In genomic region chr11:92510591-92510990, GRCh38 we compare ENCODE assay signal across 23 cellular contexts.
DNase-seq lines count a peak whose midpoint lies in the region; FAIRE-seq and TF ChIP-seq lines count a peak whose summit lies in the region.
"Had no signal": no experiment of that assay in that cellular context is flagged by ENCODE, and none has a peak within 500 bp of the region (broad histone marks: within the 10 kb centered on the region; RNA-seq: fewer than 3 reads in every experiment).

No MANE protein-coding gene starts in this region.

- H4K5ac ChIP-seq in H1 (ENCODE audit: insufficient read length, low read depth, low read length) = no peak overlapping the region

- TF ChIP-seq POLR2A in H1 (IDR thresholded peaks at IDR 0.05; ENCODE audit: control extremely low read depth in 1 of 2, low read depth in 2 of 2, low read length in 2 of 2) (no peak), esophagus muscularis mucosa (IDR thresholded peaks at IDR 0.05; ENCODE audit: low read depth) (no peak)

- no peak overlapping the region for H2AFZ ChIP-seq in H1 (ENCODE audit: low read length)
- H2AFZ ChIP-seq: GM23248 had no signal

- H3K27ac ChIP-seq in HUES6 (ENCODE audit: low read depth, low read length) (0 out of 2 replicates have a peak overlapping the region, but pooled peaks have one; percentile 73), H1 (ENCODE audit: low read depth, low read length) (no peak overlapping the region), esophagus muscularis mucosa (replicated peaks in 1 of 4) (no peak overlapping the region)
- H3K27ac ChIP-seq: GM23248 had no signal

- H2BK12ac ChIP-seq in H1 (ENCODE audit: low read depth, low read length) = no peak overlapping the region; the same call in 1 of the 2 replicates

- H4K8ac ChIP-seq in H1 (ENCODE audit: extremely low read depth, insufficient read depth, low read length) = no peak overlapping the region

- H3K36me3 ChIP-seq in HUES6 (ENCODE audit: control insufficient read depth, insufficient read depth, low read length) (no peaks in the 10 kb centered on the region), H1 (ENCODE audit: control insufficient read depth in 2 of 4, insufficient read depth in 4 of 4, low read length in 3 of 4) (no peaks in the 10 kb centered on the region), esophagus muscularis mucosa (no peaks in the 10 kb centered on the region)
- H3K36me3 ChIP-seq: BE2C had no signal

- no peak overlapping the region for H3K14ac ChIP-seq in H1 (ENCODE audit: insufficient read length)

- POLR2A ChIA-PET in H1 (lab: Charles Lee; ENCODE audit: partially characterized antibody) = interaction anchor here (0.7 to 1.7 kb wide), 2 partner anchors 109 to 350 kb away, joined by 3 to 4 read pairs; no protein-coding TSS in a partner anchor

- no peak overlapping the region for H3K4me3 ChIP-seq in HUES6 (ENCODE audit: low read depth, low read length)
- no peak overlapping the region for H3K4me3 ChIP-seq in H1 (ENCODE audit: extremely low read depth in 1 of 4, insufficient read depth in 2 of 4, low read depth in 3 of 4, low read length in 4 of 4)
- no peak overlapping the region for H3K4me3 ChIP-seq in esophagus muscularis mucosa
- H3K4me3 ChIP-seq: GM23248 had no signal

- H3K4me2 ChIP-seq in H1 (ENCODE audit: insufficient read depth in 1 of 2, low read depth in 2 of 2, low read length in 2 of 2) = no peak overlapping the region; a peak in 1 of 4 replicates

- FAIRE-seq in H1 (lab: Jason Lieb, UNC) = no peak
- FAIRE-seq: G401.6, GM12891, GM19239, HTR-8/SVneo had no signal

- no peak for TF ChIP-seq RAD21 in H1 (IDR thresholded peaks at IDR 0.05 in 1 of 2, conservative IDR thresholded peaks at IDR 0.05 in 1 of 2; ENCODE audit: low read depth in 2 of 2, low read length in 2 of 2)

- no peaks in the 10 kb centered on the region for H3K27me3 ChIP-seq in HUES6 (ENCODE audit: control insufficient read depth, insufficient read depth, low read length)
- H3K27me3 ChIP-seq in H1 (replicated peaks in 1 of 4; ENCODE audit: control insufficient read depth in 3 of 4, extremely low read depth in 1 of 4, insufficient read depth in 3 of 4, low read length in 3 of 4) = no peaks in the 10 kb centered on the region
- H3K27me3 ChIP-seq in esophagus muscularis mucosa = no peaks in the 10 kb centered on the region
- H3K27me3 ChIP-seq: BE2C had no signal

- no peak overlapping the region for H3K23ac ChIP-seq in H1 (ENCODE audit: insufficient read length)

- CTCF ChIA-PET in H1 (lab: Charles Lee; ENCODE audit: partially characterized antibody) = interaction anchor here (0.6 to 1.6 kb wide), 4 partner anchors 77 to 116 kb away, joined by 3 to 4 read pairs (median 4); no protein-coding TSS in a partner anchor

- no peaks in the 10 kb centered on the region for H3K79me1 ChIP-seq in H1 (ENCODE audit: low read depth, low read length)

- H3K9ac ChIP-seq in HUES6 (ENCODE audit: low read length) (no peak overlapping the region), H1 (replicated peaks in 1 of 4; ENCODE audit: extremely low read depth in 1 of 4, low read depth in 3 of 4, low read length in 3 of 4) (no peak overlapping the region)
- H3K9ac ChIP-seq: GM23248 had no signal

- DNase-seq in ELF-1 (ENCODE audit: low read depth, low spot score) (peak; percentile 73), H1 (ENCODE audit: low read depth in 1 of 2, low spot score in 2 of 2) (no peak), retina (peak; percentile 76), esophagus muscularis mucosa (ENCODE audit: extremely low spot score) (no peak), amniotic stem cell (lab: John Stamatoyannopoulos, UW) (no peak), cerebellar nuclear complex (lab: John Stamatoyannopoulos, UW) (no peak)
- DNase-seq: ACHN; BE2C; C1 segment of cervical spinal cord; CD4-positive, CD25-positive, alpha-beta regulatory T cell; CD8-positive, alpha-beta memory T cell; COR-L47; DMS 273 treated with DMSO at 0.1 percent for 48 hours; DMS53; DND-41; EL; GM23248; H7 had no signal

- H3K79me2 ChIP-seq in H1 (ENCODE audit: control insufficient read depth in 1 of 2, insufficient read depth in 2 of 2, low read length in 2 of 2) = 0 out of 4 replicates have a peak, but pooled peaks cover 0 to 3% of the 10 kb centered on the region in 2 experiments

- no peak overlapping the region; the same call in 1 of the 2 replicates for H2BK20ac ChIP-seq in H1 (ENCODE audit: low read length)

- H2BK5ac ChIP-seq in H1 (ENCODE audit: low read depth, low read length) = no peak overlapping the region; the same call in 1 of the 2 replicates

- no peak overlapping the region for H2BK120ac ChIP-seq in H1 (replicated peaks; ENCODE audit: low read depth, low read length)

- peaks cover 27% of the 10 kb centered on the region for H3K4me1 ChIP-seq in HUES6 (ENCODE audit: control insufficient read depth, insufficient read depth, low read length)
- peaks cover 0 to 17% (median 10%) of the 10 kb centered on the region in 4 experiments; a peak in 4 of 7 replicates for H3K4me1 ChIP-seq in H1 (replicated peaks in 1 of 4; ENCODE audit: control insufficient read depth in 3 of 4, insufficient read depth in 4 of 4, low read length in 3 of 4)
- no peaks in the 10 kb centered on the region for H3K4me1 ChIP-seq in esophagus muscularis mucosa
- H3K4me1 ChIP-seq: BE2C had no signal

- H3K9me3 ChIP-seq in HUES6 (ENCODE audit: control insufficient read depth, insufficient read depth, low read depth, low read length) = no peaks in the 10 kb centered on the region
- H3K9me3 ChIP-seq in H1 (ENCODE audit: insufficient read depth in 2 of 2, low read depth in 1 of 2, low read length in 1 of 2) = no peaks in the 10 kb centered on the region
- H3K9me3 ChIP-seq in esophagus muscularis mucosa = no peaks in the 10 kb centered on the region
- H3K9me3 ChIP-seq: BE2C had no signal

- intact Hi-C loops in esophagus muscularis mucosa (cut with DNase I) = no loop called here

- no peak overlapping the region for H3K4ac ChIP-seq in H1 (replicated peaks; ENCODE audit: insufficient read length, low read depth, low read length)

- peak overlapping the region; percentile 11; the same call in 1 of the 2 replicates for H3K18ac ChIP-seq in H1 (ENCODE audit: extremely low read depth, low read length)

- H3K23me2 ChIP-seq in H1 (ENCODE audit: low read depth, low read length) = no peaks in the 10 kb centered on the region

- 79% methylated on average over 1 of the region's 1 CpG; no CpG with 5 or more reads in 1 of the 2 experiments for WGBS in H1 (ENCODE audit: extremely low coverage in 1 of 2, insufficient coverage in 1 of 2, insufficient read length in 1 of 2, insufficient replicate concordance in 2 of 2, low coverage in 1 of 2, low lambda C conversion rate in 2 of 2, missing lambda C conversion rate in 1 of 2), 2 experiments
- 100% methylated on average over 1 of the region's 1 CpG for WGBS in esophagus muscularis mucosa

- peak overlapping the region; percentile 45 for H4K91ac ChIP-seq in H1 (replicated peaks; ENCODE audit: insufficient read length, low read length)

- no peaks in the 10 kb centered on the region for H4K20me1 ChIP-seq in H1 (replicated peaks in 1 of 2; ENCODE audit: control insufficient read depth in 1 of 2, insufficient read depth in 2 of 2, low read length in 2 of 2)

- TF ChIP-seq EP300 in H1 (IDR thresholded peaks at IDR 0.05; ENCODE audit: borderline replicate concordance in 1 of 2, low read depth in 2 of 2, low read length in 2 of 2) (no peak), esophagus muscularis mucosa (IDR thresholded peaks at IDR 0.05) (no peak)

- TF ChIP-seq CTCF in H1 (IDR thresholded peaks at IDR 0.05; ENCODE audit: control extremely low read depth in 1 of 3, insufficient read depth in 1 of 3, low read depth in 1 of 3, low read length in 3 of 3) (no peak), esophagus muscularis mucosa (IDR thresholded peaks at IDR 0.05) (no peak)

- no peak overlapping the region for H2BK15ac ChIP-seq in H1 (ENCODE audit: low read length)

- no peak overlapping the region for H2AK5ac ChIP-seq in H1 (ENCODE audit: low read depth, low read length)

- H3K56ac ChIP-seq in H1 (replicated peaks; ENCODE audit: insufficient read length, low read depth, low read length) = no peak overlapping the region

TF ChIP-seq in H1, 55 proteins besides CTCF, POLR2A, EP300 and RAD21:
- no peak for TF ChIP-seq SP4 (IDR thresholded peaks at IDR 0.05; ENCODE audit: low read length)
- TF ChIP-seq HDAC2 (IDR thresholded peaks at IDR 0.05; ENCODE audit: borderline replicate concordance in 1 of 2, low read depth in 2 of 2, low read length in 2 of 2) = 0 out of 4 replicates have a peak, but pooled peaks of 1 of the 2 experiments have one; percentile 8

Comparison
In these comparisons a context has a peak if more than half of its experiments do, and no peak if none do; other contexts are left out.
1. DNase-seq: peak in ELF-1 (single experiment) and retina (single experiment); none in H1 (0 of 2), esophagus muscularis mucosa (single experiment), amniotic stem cell (single experiment) and cerebellar nuclear complex (0 of 2).